In genomic region chr11:119144825-119145476, GRCh38 we compare ENCODE assay signal across 8 cellular contexts. TPM values are rescaled to one million over a fixed set of nuclear protein-coding genes. Genes with fewer than 3 reads are reported as not detected.
DNase-seq lines count a peak whose midpoint lies in the region; ATAC-seq and TF ChIP-seq lines count a peak whose summit lies in the region.

No MANE protein-coding gene starts in this region.

- no peaks in the 10 kb centered on the region for H3K36me3 Mint-ChIP-seq in activated CD8-positive, alpha-beta memory T cell treated with anti-CD3 and anti-CD28 coated beads, Interleukin-2, amount 10 ng/mL, durations not matched to agents 7 days and 5 days
- H3K36me3 Mint-ChIP-seq in activated T-helper 2 cell treated with anti-CD3 and anti-CD28 coated beads, Interferon-gamma antibody, Interleukin-2, Interleukin-4, amounts not matched to agents 10 μg/mL and 5 μg/mL and 100 μg/mL, durations not matched to agents 14 hours and 24 hours and 36 hours (ENCODE audit: low read depth), result no peaks in the 10 kb centered on the region

- H3K27ac ChIP-seq in breast epithelium, result no peak overlapping the region

- TF ChIP-seq POLR2A in breast epithelium (IDR thresholded peaks at IDR 0.05), result no peak

- TF ChIP-seq CTCF in breast epithelium (IDR thresholded peaks at IDR 0.05), result peak in 2 of 3 donors; percentile 45 to 62
- TF ChIP-seq CTCF in kidney epithelial cell (IDR thresholded peaks at IDR 0.05; ENCODE audit: insufficient read depth, low read length, poor library complexity, severe bottlenecking), result peak; percentile 75

- peak; percentile 54 for ATAC-seq in activated CD8-positive, alpha-beta memory T cell treated with anti-CD3 and anti-CD28 coated beads, Interleukin-2, amount 10 ng/mL, durations not matched to agents 7 days and 5 days
- peak; percentile 64 for ATAC-seq in stimulated activated naive CD8-positive, alpha-beta T cell treated with anti-CD3 and anti-CD28 coated beads, Interleukin-15, amount 100 ng/mL, for 72 hours

- H3K4me1 ChIP-seq in breast epithelium, result no peaks in the 10 kb centered on the region

- peak; percentile 67 for DNase-seq in activated CD8-positive, alpha-beta memory T cell treated with anti-CD3 and anti-CD28 coated beads, Interleukin-2, amount 10 ng/mL, durations not matched to agents 7 days and 5 days
- DNase-seq in activated CD8-positive, alpha-beta memory T cell treated with anti-CD3 and anti-CD28 coated beads, Interleukin-2, amount 50 U/mL, for 48 hours, result no peak
- DNase-seq in HT1080 (ENCODE audit: low read depth) (peak; percentile 76), OCI-M1 (lab: John Stamatoyannopoulos, UW) (peak; percentile 84), breast epithelium (ENCODE audit: low spot score in 2 of 2) (peak in 1 of 2 donors; percentile 30), kidney epithelial cell (ENCODE audit: low read depth) (peak; percentile 45)
- DNase-seq in stimulated activated naive CD8-positive, alpha-beta T cell treated with anti-CD3 and anti-CD28 coated beads, Interleukin-15, amount 100 ng/mL, for 72 hours, result peak in 1 of 2 donors; percentile 28
- no peak for DNase-seq in activated T-helper 2 cell treated with anti-CD3 and anti-CD28 coated beads, Interferon-gamma antibody, Interleukin-2, Interleukin-4, amounts not matched to agents 10 μg/mL and 5 μg/mL and 100 μg/mL, durations not matched to agents 14 hours and 24 hours and 36 hours (ENCODE audit: low spot score)

- CTCF ChIA-PET in activated CD8-positive, alpha-beta memory T cell treated with anti-CD3 and anti-CD28 coated beads, Interleukin-2, amount 10 ng/mL, durations not matched to agents 7 days and 5 days (lab: Charles Lee), result interaction anchor here (1.2 to 2.0 kb wide), 4 partner anchors 34 to 193 kb away, joined by 3 to 6 read pairs (median 4); no protein-coding TSS in a partner anchor

- no peak overlapping the region for H3K4me3 Mint-ChIP-seq in activated CD8-positive, alpha-beta memory T cell treated with anti-CD3 and anti-CD28 coated beads, Interleukin-2, amount 10 ng/mL, durations not matched to agents 7 days and 5 days
- H3K4me3 Mint-ChIP-seq in stimulated activated naive CD8-positive, alpha-beta T cell treated with anti-CD3 and anti-CD28 coated beads, Interleukin-15, amount 100 ng/mL, for 72 hours, result no peak overlapping the region
- no peak overlapping the region for H3K4me3 Mint-ChIP-seq in activated T-helper 2 cell treated with anti-CD3 and anti-CD28 coated beads, Interferon-gamma antibody, Interleukin-2, Interleukin-4, amounts not matched to agents 10 μg/mL and 5 μg/mL and 100 μg/mL, durations not matched to agents 14 hours and 24 hours and 36 hours (ENCODE audit: low read depth)

- H3K4me1 Mint-ChIP-seq in activated CD8-positive, alpha-beta memory T cell treated with anti-CD3 and anti-CD28 coated beads, Interleukin-2, amount 10 ng/mL, durations not matched to agents 7 days and 5 days, result peaks cover 9% of the 10 kb centered on the region
- H3K4me1 Mint-ChIP-seq in stimulated activated naive CD8-positive, alpha-beta T cell treated with anti-CD3 and anti-CD28 coated beads, Interleukin-15, amount 100 ng/mL, for 72 hours, result peaks cover 16% of the 10 kb centered on the region
- peaks cover 2% of the 10 kb centered on the region for H3K4me1 Mint-ChIP-seq in activated T-helper 2 cell treated with anti-CD3 and anti-CD28 coated beads, Interferon-gamma antibody, Interleukin-2, Interleukin-4, amounts not matched to agents 10 μg/mL and 5 μg/mL and 100 μg/mL, durations not matched to agents 14 hours and 24 hours and 36 hours (ENCODE audit: low read depth)

- no peaks in the 10 kb centered on the region for H3K9me3 ChIP-seq in breast epithelium

- H3K27me3 Mint-ChIP-seq in activated CD8-positive, alpha-beta memory T cell treated with anti-CD3 and anti-CD28 coated beads, Interleukin-2, amount 10 ng/mL, durations not matched to agents 7 days and 5 days, result peaks cover 43% of the 10 kb centered on the region
- peaks cover 57% of the 10 kb centered on the region for H3K27me3 Mint-ChIP-seq in stimulated activated naive CD8-positive, alpha-beta T cell treated with anti-CD3 and anti-CD28 coated beads, Interleukin-15, amount 100 ng/mL, for 72 hours
- H3K27me3 Mint-ChIP-seq in activated T-helper 2 cell treated with anti-CD3 and anti-CD28 coated beads, Interferon-gamma antibody, Interleukin-2, Interleukin-4, amounts not matched to agents 10 μg/mL and 5 μg/mL and 100 μg/mL, durations not matched to agents 14 hours and 24 hours and 36 hours (ENCODE audit: low read depth), result peaks cover 46% of the 10 kb centered on the region

- H3K27me3 ChIP-seq in breast epithelium (peaks cover 0 to 10% of the 10 kb centered on the region in 2 donors), kidney epithelial cell (ENCODE audit: control insufficient read depth, insufficient read depth, low read length) (peaks cover 20% of the 10 kb centered on the region)

- no peak overlapping the region for H3K27ac Mint-ChIP-seq in activated CD8-positive, alpha-beta memory T cell treated with anti-CD3 and anti-CD28 coated beads, Interleukin-2, amount 10 ng/mL, durations not matched to agents 7 days and 5 days
- no peak overlapping the region for H3K27ac Mint-ChIP-seq in stimulated activated naive CD8-positive, alpha-beta T cell treated with anti-CD3 and anti-CD28 coated beads, Interleukin-15, amount 100 ng/mL, for 72 hours
- no peak overlapping the region for H3K27ac Mint-ChIP-seq in activated T-helper 2 cell treated with anti-CD3 and anti-CD28 coated beads, Interferon-gamma antibody, Interleukin-2, Interleukin-4, amounts not matched to agents 10 μg/mL and 5 μg/mL and 100 μg/mL, durations not matched to agents 14 hours and 24 hours and 36 hours

- no peaks in the 10 kb centered on the region for H3K9me3 Mint-ChIP-seq in activated CD8-positive, alpha-beta memory T cell treated with anti-CD3 and anti-CD28 coated beads, Interleukin-2, amount 10 ng/mL, durations not matched to agents 7 days and 5 days (ENCODE audit: low read depth)
- H3K9me3 Mint-ChIP-seq in stimulated activated naive CD8-positive, alpha-beta T cell treated with anti-CD3 and anti-CD28 coated beads, Interleukin-15, amount 100 ng/mL, for 72 hours, result no peaks in the 10 kb centered on the region
- no peaks in the 10 kb centered on the region for H3K9me3 Mint-ChIP-seq in activated T-helper 2 cell treated with anti-CD3 and anti-CD28 coated beads, Interferon-gamma antibody, Interleukin-2, Interleukin-4, amounts not matched to agents 10 μg/mL and 5 μg/mL and 100 μg/mL, durations not matched to agents 14 hours and 24 hours and 36 hours

- H3K4me3 ChIP-seq in breast epithelium (peak overlapping the region in 1 of 3 donors; percentile 35), kidney epithelial cell (ENCODE audit: low read depth, low read length) (no peak overlapping the region)

- no peaks in the 10 kb centered on the region for H3K36me3 ChIP-seq in breast epithelium
- H3K36me3 ChIP-seq in kidney epithelial cell (ENCODE audit: control insufficient read depth, insufficient read depth, low read length), result no peaks in the 10 kb centered on the region

- intact Hi-C loops in breast epithelium (cut with DNase I; ENCODE audit: low total_unique reads), result no loop called here
- intact Hi-C loops in activated T-helper 2 cell treated with anti-CD3 and anti-CD28 coated beads, Interferon-gamma antibody, Interleukin-2, Interleukin-4, amounts not matched to agents 10 μg/mL and 5 μg/mL and 100 μg/mL, durations not matched to agents 14 hours and 24 hours and 36 hours (cut with micrococcal nuclease), result loop anchor here (2.0 kb wide), 1 partner anchor 52 kb away; no protein-coding TSS in a partner anchor

RNA-seq across cellular contexts. Expression of gene ABCG4, which starts 3.9 kb away (rescaled TPM):
- total RNA-seq in activated CD8-positive, alpha-beta memory T cell treated with anti-CD3 and anti-CD28 coated beads, Interleukin-2, amount 10 ng/mL, durations not matched to agents 7 days and 5 days, result not detected
- total RNA-seq in HT1080 (2014; rRNA removed; shearing (Covaris generic)), result not detected in 2 replicates
- polyA plus RNA-seq in HT1080 (2015; cell fraction: cytosol; rRNA removed), result 0.06 and 0.15 TPM in 2 replicates
- 0.40 and 0.50 TPM in 2 replicates for polyA plus RNA-seq in HT1080 (2015; cell fraction: nucleus; rRNA removed)
- total RNA-seq in breast epithelium (under 1 TPM in 1 of 3 donors, not detected in 2; 0.16 TPM), kidney epithelial cell (0.13 and 0.82 TPM in 2 replicates)
- total RNA-seq in activated T-helper 2 cell treated with anti-CD3 and anti-CD28 coated beads, Interferon-gamma antibody, Interleukin-2, Interleukin-4, amounts not matched to agents 10 μg/mL and 5 μg/mL and 100 μg/mL, durations not matched to agents 14 hours and 24 hours and 36 hours, result 0.11 and 0.16 TPM in 2 replicates

RNA-seq across cellular contexts. Expression of gene HINFP, which starts 23.6 kb away (rescaled TPM):
- 10 to 100 TPM; 40.4 to 43.0 TPM for total RNA-seq in activated CD8-positive, alpha-beta memory T cell treated with anti-CD3 and anti-CD28 coated beads, Interleukin-2, amount 10 ng/mL, durations not matched to agents 7 days and 5 days
- 17.9 and 18.2 TPM in 2 replicates for total RNA-seq in HT1080 (2014; rRNA removed; shearing (Covaris generic))
- polyA plus RNA-seq in HT1080 (2015; cell fraction: cytosol; rRNA removed), result 9.3 and 10.1 TPM in 2 replicates
- 44.6 and 47.3 TPM in 2 replicates for polyA plus RNA-seq in HT1080 (2015; cell fraction: nucleus; rRNA removed)
- total RNA-seq in breast epithelium (10 to 100 TPM; 17.9 to 29.6 (median 29.2) TPM), kidney epithelial cell (25.0 and 28.8 TPM in 2 replicates)
- 29.8 and 35.5 TPM in 2 replicates for total RNA-seq in activated T-helper 2 cell treated with anti-CD3 and anti-CD28 coated beads, Interferon-gamma antibody, Interleukin-2, Interleukin-4, amounts not matched to agents 10 μg/mL and 5 μg/mL and 100 μg/mL, durations not matched to agents 14 hours and 24 hours and 36 hours

RNA-seq across cellular contexts. Expression of gene NLRX1, which starts 23.6 kb away (rescaled TPM):
- 10 to 100 TPM; 21.2 to 22.2 TPM for total RNA-seq in activated CD8-positive, alpha-beta memory T cell treated with anti-CD3 and anti-CD28 coated beads, Interleukin-2, amount 10 ng/mL, durations not matched to agents 7 days and 5 days
- total RNA-seq in HT1080 (2014; rRNA removed; shearing (Covaris generic)), result 11.0 and 11.3 TPM in 2 replicates
- polyA plus RNA-seq in HT1080 (2015; cell fraction: cytosol; rRNA removed), result 11.6 and 12.6 TPM in 2 replicates
- 15.9 and 19.0 TPM in 2 replicates for polyA plus RNA-seq in HT1080 (2015; cell fraction: nucleus; rRNA removed)
- 10 to 100 TPM; 11.5 to 16.1 (median 13.3) TPM for total RNA-seq in breast epithelium
- 10.6 and 15.0 TPM in 2 replicates for total RNA-seq in kidney epithelial cell
- total RNA-seq in activated T-helper 2 cell treated with anti-CD3 and anti-CD28 coated beads, Interferon-gamma antibody, Interleukin-2, Interleukin-4, amounts not matched to agents 10 μg/mL and 5 μg/mL and 100 μg/mL, durations not matched to agents 14 hours and 24 hours and 36 hours, result 26.4 and 31.6 TPM in 2 replicates

RNA-seq across cellular contexts. Expression of gene C2CD2L, which starts 37.8 kb away (rescaled TPM):
- total RNA-seq in activated CD8-positive, alpha-beta memory T cell treated with anti-CD3 and anti-CD28 coated beads, Interleukin-2, amount 10 ng/mL, durations not matched to agents 7 days and 5 days, result 10 to 100 TPM; 30.6 to 35.1 TPM
- 17.2 and 17.8 TPM in 2 replicates for total RNA-seq in HT1080 (2014; rRNA removed; shearing (Covaris generic))
- polyA plus RNA-seq in HT1080 (2015; cell fraction: cytosol; rRNA removed), result 15.2 and 17.2 TPM in 2 replicates
- polyA plus RNA-seq in HT1080 (2015; cell fraction: nucleus; rRNA removed), result 27.0 and 30.1 TPM in 2 replicates
- total RNA-seq in breast epithelium (1 to 10 TPM; 5.1 to 6.9 (median 6.3) TPM), kidney epithelial cell (11.8 and 12.7 TPM in 2 replicates)
- total RNA-seq in activated T-helper 2 cell treated with anti-CD3 and anti-CD28 coated beads, Interferon-gamma antibody, Interleukin-2, Interleukin-4, amounts not matched to agents 10 μg/mL and 5 μg/mL and 100 μg/mL, durations not matched to agents 14 hours and 24 hours and 36 hours, result 24.6 and 25.2 TPM in 2 replicates

RNA-seq across cellular contexts. Expression of gene NHERF4, which starts 40.3 kb away (rescaled TPM):
- total RNA-seq in activated CD8-positive, alpha-beta memory T cell treated with anti-CD3 and anti-CD28 coated beads, Interleukin-2, amount 10 ng/mL, durations not matched to agents 7 days and 5 days, result under 1 TPM; 0.19 to 0.35 TPM
- total RNA-seq in HT1080 (2014; rRNA removed; shearing (Covaris generic)), result not detected in 2 replicates
- polyA plus RNA-seq in HT1080 (2015; cell fraction: cytosol; rRNA removed), result not detected in 2 replicates
- polyA plus RNA-seq in HT1080 (2015; cell fraction: nucleus; rRNA removed), result not detected in 2 replicates
- total RNA-seq in breast epithelium, result 1 to 10 TPM in 2 of 3 donors, under 1 TPM in 1; 0.32 to 2.6 (median 1.2) TPM
- total RNA-seq in kidney epithelial cell, result not detected in 2 replicates
- 0.48 and 0.57 TPM in 2 replicates for total RNA-seq in activated T-helper 2 cell treated with anti-CD3 and anti-CD28 coated beads, Interferon-gamma antibody, Interleukin-2, Interleukin-4, amounts not matched to agents 10 μg/mL and 5 μg/mL and 100 μg/mL, durations not matched to agents 14 hours and 24 hours and 36 hours

Comparison
In these comparisons a context has a peak if more than half of its experiments do, and no peak if none do; other contexts are left out.
1. DNase-seq: peak in activated CD8-positive, alpha-beta memory T cell treated with anti-CD3 and anti-CD28 coated beads, Interleukin-2, amount 10 ng/mL, durations not matched to agents 7 days and 5 days (single experiment), HT1080 (single experiment), OCI-M1 (single experiment) and kidney epithelial cell (single experiment); none in activated CD8-positive, alpha-beta memory T cell treated with anti-CD3 and anti-CD28 coated beads, Interleukin-2, amount 50 U/mL, for 48 hours (single experiment) and activated T-helper 2 cell treated with anti-CD3 and anti-CD28 coated beads, Interferon-gamma antibody, Interleukin-2, Interleukin-4, amounts not matched to agents 10 μg/mL and 5 μg/mL and 100 μg/mL, durations not matched to agents 14 hours and 24 hours and 36 hours (single experiment).